17 cellular contexts compared by ENCODE assay signal in genomic region chr7:94041529-94041928, GRCh38. TPM values are rescaled to one million over a fixed set of nuclear protein-coding genes. Genes with fewer than 3 reads are reported as not detected.
DNase-seq lines count a peak whose midpoint lies in the region; ATAC-seq and TF ChIP-seq lines count a peak whose summit lies in the region.
"Had no signal": no experiment of that assay in that cellular context is flagged by ENCODE, and none has a peak within 500 bp of the region (broad histone marks: within the 10 kb centered on the region; RNA-seq: fewer than 3 reads in every experiment).

No MANE protein-coding gene starts in this region.

- no peak overlapping the region for H3K4me3 ChIP-seq in astrocyte of the cerebellum (ENCODE audit: low read depth, low read length)
- H3K4me3 ChIP-seq in fibroblast of the aortic adventitia (ENCODE audit: low read depth, low read length) = no peak overlapping the region

- ATAC-seq in Right ventricle myocardium inferior (no peak), HG02840 (IDR thresholded peaks at IDR 0.05; ENCODE audit: low FRiP score, unreplicated experiment) (no peak)
- ATAC-seq: activated naive CD8-positive, alpha-beta T cell treated with anti-CD3 and anti-CD28 coated beads, Interleukin-2, amount 50 U/mL, for 24 hours; effector memory CD8-positive, alpha-beta T cell had no signal

- TF ChIP-seq CTCF in astrocyte of the cerebellum (IDR thresholded peaks at IDR 0.05; ENCODE audit: low read depth, low read length, missing control alignments) (no peak), fibroblast of the aortic adventitia (IDR thresholded peaks at IDR 0.05; ENCODE audit: insufficient read depth, low read length) (no peak)

- intact Hi-C loops in Right ventricle myocardium inferior (cut with DNase I) = no loop called here

- peak; percentile 31 for DNase-seq in AG08395 (ENCODE audit: low spot score)
- peak; percentile 75 for DNase-seq in HT1080 (ENCODE audit: low read depth)
- DNase-seq in astrocyte of the cerebellum (ENCODE audit: low read depth) = peak; percentile 35
- peak; percentile 87 for DNase-seq in fibroblast of the aortic adventitia (ENCODE audit: low read depth)
- DNase-seq in stimulated activated CD8-positive, alpha-beta memory T cell treated with anti-CD3 and anti-CD28 coated beads, Interleukin-4, amount 100 ng/mL, for 48 hours = no peak
- DNase-seq in LoVo (ENCODE audit: low spot score) = no peak
- no peak for DNase-seq in Right ventricle myocardium inferior (ENCODE audit: missing footprints)
- DNase-seq: ACHN; activated CD4-positive, alpha-beta T cell treated with anti-CD3 and anti-CD28 coated beads for 4 hours; activated naive CD8-positive, alpha-beta T cell treated with anti-CD3 and anti-CD28 coated beads, Interleukin-2, amount 50 U/mL, for 24 hours; effector memory CD8-positive, alpha-beta T cell; foreskin melanocyte; H9; left cardiac atrium; NCI-H1092 treated with DMSO at 0.1 percent for 48 hours; NCI-H526 had no signal

- in situ Hi-C loops in astrocyte of the cerebellum (cut with HindIII; ENCODE audit: low sequenced_read_pairs) = no loop called here

RNA-seq across cellular contexts. Expression of gene BET1, which starts 37.4 kb away (rescaled TPM):
- total RNA-seq in HT1080 (2014; rRNA removed; shearing (Covaris generic)) = 21.0 and 27.2 TPM in 2 replicates
- polyA plus RNA-seq in HT1080 (2015; cell fraction: cytosol; rRNA removed) = 42.9 and 45.5 TPM in 2 replicates
- 35.1 and 42.4 TPM in 2 replicates for polyA plus RNA-seq in HT1080 (2015; cell fraction: nucleus; rRNA removed)
- total RNA-seq in fibroblast of the aortic adventitia (ENCODE audit: low replicate concordance) (48.3 and 60.8 TPM in 2 replicates), Right ventricle myocardium inferior (14.2 TPM)

Comparison
In these comparisons a context has a peak if more than half of its experiments do, and no peak if none do; other contexts are left out.
1. DNase-seq: peak in AG08395 (single experiment), HT1080 (single experiment), astrocyte of the cerebellum (single experiment) and fibroblast of the aortic adventitia (single experiment); none in stimulated activated CD8-positive, alpha-beta memory T cell treated with anti-CD3 and anti-CD28 coated beads, Interleukin-4, amount 100 ng/mL, for 48 hours (single experiment), LoVo (single experiment) and Right ventricle myocardium inferior (single experiment).